ENCODE assay signal across 27 cellular contexts in genomic region chr4:22521240-22521639, GRCh38.
"Had no signal": no experiment of that assay in that cellular context is flagged by ENCODE, and none has a peak within 500 bp of the region (broad histone marks: within the 10 kb centered on the region; RNA-seq: fewer than 3 reads in every experiment).

No MANE protein-coding gene starts in this region.

- ATAC-seq: stimulated activated effector memory CD8-positive, alpha-beta T cell treated with anti-CD3 and anti-CD28 coated beads, Interleukin-12 subunit alpha, Interleukin-12 subunit beta, amount 100 ng/mL, for 72 hours; stimulated activated memory B cell treated with anti-CD40 and anti-IgM and Interleukin-4, amounts not matched to agents 10 μg/mL and 1 μg/mL and 100 μg/mL, for 72 hours; stimulated activated naive B cell treated with anti-CD40 and anti-IgM and Interleukin-4, amounts not matched to agents 10 μg/mL and 1 μg/mL and 100 μg/mL, for 72 hours; stimulated activated naive CD8-positive, alpha-beta T cell treated with anti-CD3 and anti-CD28 coated beads, Interleukin-15, amount 100 ng/mL, for 72 hours; stimulated activated naive CD8-positive, alpha-beta T cell treated with anti-CD3 and anti-CD28 coated beads, Interleukin-15, Interleukin-2, amounts not matched to agents 100 U/mL and 50 U/mL, for 24 hours; upper lobe of right lung had no signal

- H3K4me3 ChIP-seq: stomach, suprapubic skin, testis, thoracic aorta, thyroid gland, tibial artery, tibial nerve, transverse colon, upper lobe of left lung, upper lobe of right lung, uterus, vagina had no signal

- H3K9me3 ChIP-seq: stomach, suprapubic skin, testis, thoracic aorta, thyroid gland, tibial artery, tibial nerve, transverse colon, upper lobe of left lung, upper lobe of right lung, uterus, vagina had no signal

- FAIRE-seq: urothelium cell line had no signal

- H3K27ac ChIP-seq: stomach, suprapubic skin, testis, thoracic aorta, thyroid gland, tibial artery, tibial nerve, transverse colon, upper lobe of left lung, upper lobe of right lung, uterus, vagina had no signal

- H3K36me3 ChIP-seq: stomach, suprapubic skin, thoracic aorta, thyroid gland, tibial artery, tibial nerve, transverse colon, upper lobe of left lung, upper lobe of right lung, uterus, vagina had no signal

- H3K4me1 ChIP-seq: testis, thyroid gland, upper lobe of right lung, uterus, vagina had no signal

- H3K27me3 ChIP-seq: suprapubic skin, testis, thyroid gland, tibial artery, tibial nerve, transverse colon, upper lobe of left lung, upper lobe of right lung, uterus, vagina had no signal

- DNase-seq: stimulated activated CD4-positive, alpha-beta T cell treated with anti-CD3 and anti-CD28 coated beads, Interleukin-2, amount 100 ng/mL, for 48 hours; stimulated activated CD4-positive, alpha-beta T cell treated with anti-CD3 and anti-CD28 coated beads, Interleukin-4, amount 100 ng/mL, for 1 hour; stimulated activated CD4-positive, alpha-beta T cell treated with anti-CD3 and anti-CD28 coated beads, Interleukin-4, amount 100 ng/mL, for 24 hours; stimulated activated CD4-positive, alpha-beta T cell treated with anti-CD3 and anti-CD28 coated beads, Interleukin-4, amount 100 ng/mL, for 4 hours; stimulated activated CD8-positive, alpha-beta memory T cell treated with anti-CD3 and anti-CD28 coated beads, Interleukin-4, amount 100 ng/mL, for 48 hours; stimulated activated naive B cell treated with anti-CD40 and anti-IgM and Interleukin-4, amounts not matched to agents 10 μg/mL and 1 μg/mL and 100 μg/mL, for 72 hours; stimulated activated naive CD4-positive, alpha-beta T cell; stimulated activated naive CD4-positive, alpha-beta T cell treated with Interleukin-2 at 50 U/mL for 16 hours; stimulated activated naive CD8-positive, alpha-beta T cell treated with anti-CD3 and anti-CD28 coated beads, Interleukin-15, amount 100 ng/mL, for 72 hours; stimulated activated naive CD8-positive, alpha-beta T cell treated with anti-CD3 and anti-CD28 coated beads, Interleukin-15, Interleukin-2, amounts not matched to agents 100 U/mL and 50 U/mL, for 24 hours; stomach; substantia nigra; testis; thyroid gland; tibial artery; transverse colon; trophoblast cell; upper lobe of left lung; upper lobe of right lung; uterus had no signal
